Comparison of ENCODE assay signal across 8 cellular contexts in genomic region chr5:157267025-157267424, GRCh38. TPM values are rescaled to one million over a fixed set of nuclear protein-coding genes. Genes with fewer than 3 reads are reported as not detected.
DNase-seq lines count a peak whose midpoint lies in the region; ATAC-seq, FAIRE-seq and TF ChIP-seq lines count a peak whose summit lies in the region.

No MANE protein-coding gene starts in this region.

- no peak overlapping the region for H3K27ac Mint-ChIP-seq in nephron progenitor cell

- H3K27me3 ChIP-seq in MM.1S (replicated peaks; ENCODE audit: insufficient read depth, low read length) (no peaks in the 10 kb centered on the region), endocrine pancreas (ENCODE audit: control insufficient read depth, insufficient read depth, low read length) (no peaks in the 10 kb centered on the region), BE2C (peaks cover 22% of the 10 kb centered on the region)

- peaks cover 49% of the 10 kb centered on the region for H3K27me3 Mint-ChIP-seq in nephron progenitor cell (ENCODE audit: low read depth, poor library complexity)

- H3K9me2 ChIP-seq in MM.1S (replicated peaks; ENCODE audit: insufficient read depth, low read length), result no peaks in the 10 kb centered on the region

- no peaks in the 10 kb centered on the region for H3K36me3 ChIP-seq in MM.1S (replicated peaks; ENCODE audit: insufficient read depth, low read length)
- no peaks in the 10 kb centered on the region for H3K36me3 ChIP-seq in endocrine pancreas (ENCODE audit: control insufficient read depth, insufficient read depth, low read length)
- no peaks in the 10 kb centered on the region for H3K36me3 ChIP-seq in BE2C

- H3K4me1 ChIP-seq in MM.1S (ENCODE audit: low read length) (peaks cover 55% of the 10 kb centered on the region), endocrine pancreas (ENCODE audit: control insufficient read depth, insufficient read depth, low read length) (peaks cover 12% of the 10 kb centered on the region), BE2C (no peaks in the 10 kb centered on the region)

- DNase-seq in COLO668 (lab: John Stamatoyannopoulos, UW; ENCODE audit: unreplicated experiment) (peak; percentile 11), MM.1S (no peak), nephron progenitor cell (no peak), BE2C (no peak), D721Med (ENCODE audit: insufficient read length, low spot score) (no peak), NCI-H128 (lab: John Stamatoyannopoulos, UW; ENCODE audit: unreplicated experiment) (no peak)

- peak overlapping the region; percentile 61; the same call in 1 of the 2 replicates for H3K27ac ChIP-seq in MM.1S (ENCODE audit: low read length)

- H3K9ac ChIP-seq in MM.1S (ENCODE audit: low read length) (peak overlapping the region; percentile 80; the same call in 1 of the 2 replicates), endocrine pancreas (ENCODE audit: control insufficient read depth, insufficient read depth, low read length) (peak overlapping the region; percentile 75)

- TF ChIP-seq CTCF in MM.1S (IDR thresholded peaks at IDR 0.05; ENCODE audit: low read length) (no peak), nephron progenitor cell (IDR thresholded peaks at IDR 0.05) (no peak), BE2C (IDR thresholded peaks at IDR 0.05; ENCODE audit: low read depth, low read length) (no peak), D721Med (IDR thresholded peaks at IDR 0.05; ENCODE audit: insufficient read depth, missing control alignments) (no peak)

- ATAC-seq in HG03432 (IDR thresholded peaks at IDR 0.05; ENCODE audit: unreplicated experiment), result no peak

- H3K36me3 Mint-ChIP-seq in nephron progenitor cell (ENCODE audit: low read depth), result no peaks in the 10 kb centered on the region

- peaks cover 50% of the 10 kb centered on the region for H3K79me2 ChIP-seq in MM.1S (ENCODE audit: low read length)

- H3F3A ChIP-seq in MM.1S (ENCODE audit: insufficient read depth, low read length), result peaks cover 20% of the 10 kb centered on the region

- H3K9me3 ChIP-seq in MM.1S (replicated peaks; ENCODE audit: insufficient read depth, low read length) (no peaks in the 10 kb centered on the region), endocrine pancreas (ENCODE audit: control insufficient read depth, low read length) (no peaks in the 10 kb centered on the region), BE2C (no peaks in the 10 kb centered on the region)

- H3K4me1 Mint-ChIP-seq in nephron progenitor cell, result peaks cover 23% of the 10 kb centered on the region

- H4K20me1 ChIP-seq in MM.1S (ENCODE audit: insufficient read depth, low read length), result no peaks in the 10 kb centered on the region

- H3K4me3 ChIP-seq in MM.1S (ENCODE audit: low read length) (peak overlapping the region; percentile 82), endocrine pancreas (ENCODE audit: control insufficient read depth, insufficient read depth, low read length) (peak overlapping the region; percentile 44), BE2C (ENCODE audit: low read depth, low read length) (no peak overlapping the region)

- H3K4me2 ChIP-seq in MM.1S (ENCODE audit: low read depth, low read length), result peak overlapping the region; percentile 56

- H2AFZ ChIP-seq in MM.1S (ENCODE audit: low read length), result no peak overlapping the region

- no peaks in the 10 kb centered on the region for H3K9me3 Mint-ChIP-seq in nephron progenitor cell

- FAIRE-seq in D721Med (lab: Jason Lieb, UNC), result no peak

- peak overlapping the region; percentile 83 for H3K4me3 Mint-ChIP-seq in nephron progenitor cell

RNA-seq across cellular contexts. Expression of gene CYFIP2, which starts 1.1 kb away (rescaled TPM):
- 18.2 TPM for polyA plus RNA-seq in BE2C (2012; ENCODE audit: insufficient read depth, insufficient read length, low read depth)
